1 cellular context compared by ENCODE assay signal in genomic region chr13:112738606-112739005, GRCh38.
TF ChIP-seq lines count a peak whose summit lies in the region.

No MANE protein-coding gene starts in this region.

TF ChIP-seq in WTC11, 78 proteins besides CTCF, POLR2A, EP300 and RAD21 (continued from another document):
- TF ChIP-seq, protein P1, sequence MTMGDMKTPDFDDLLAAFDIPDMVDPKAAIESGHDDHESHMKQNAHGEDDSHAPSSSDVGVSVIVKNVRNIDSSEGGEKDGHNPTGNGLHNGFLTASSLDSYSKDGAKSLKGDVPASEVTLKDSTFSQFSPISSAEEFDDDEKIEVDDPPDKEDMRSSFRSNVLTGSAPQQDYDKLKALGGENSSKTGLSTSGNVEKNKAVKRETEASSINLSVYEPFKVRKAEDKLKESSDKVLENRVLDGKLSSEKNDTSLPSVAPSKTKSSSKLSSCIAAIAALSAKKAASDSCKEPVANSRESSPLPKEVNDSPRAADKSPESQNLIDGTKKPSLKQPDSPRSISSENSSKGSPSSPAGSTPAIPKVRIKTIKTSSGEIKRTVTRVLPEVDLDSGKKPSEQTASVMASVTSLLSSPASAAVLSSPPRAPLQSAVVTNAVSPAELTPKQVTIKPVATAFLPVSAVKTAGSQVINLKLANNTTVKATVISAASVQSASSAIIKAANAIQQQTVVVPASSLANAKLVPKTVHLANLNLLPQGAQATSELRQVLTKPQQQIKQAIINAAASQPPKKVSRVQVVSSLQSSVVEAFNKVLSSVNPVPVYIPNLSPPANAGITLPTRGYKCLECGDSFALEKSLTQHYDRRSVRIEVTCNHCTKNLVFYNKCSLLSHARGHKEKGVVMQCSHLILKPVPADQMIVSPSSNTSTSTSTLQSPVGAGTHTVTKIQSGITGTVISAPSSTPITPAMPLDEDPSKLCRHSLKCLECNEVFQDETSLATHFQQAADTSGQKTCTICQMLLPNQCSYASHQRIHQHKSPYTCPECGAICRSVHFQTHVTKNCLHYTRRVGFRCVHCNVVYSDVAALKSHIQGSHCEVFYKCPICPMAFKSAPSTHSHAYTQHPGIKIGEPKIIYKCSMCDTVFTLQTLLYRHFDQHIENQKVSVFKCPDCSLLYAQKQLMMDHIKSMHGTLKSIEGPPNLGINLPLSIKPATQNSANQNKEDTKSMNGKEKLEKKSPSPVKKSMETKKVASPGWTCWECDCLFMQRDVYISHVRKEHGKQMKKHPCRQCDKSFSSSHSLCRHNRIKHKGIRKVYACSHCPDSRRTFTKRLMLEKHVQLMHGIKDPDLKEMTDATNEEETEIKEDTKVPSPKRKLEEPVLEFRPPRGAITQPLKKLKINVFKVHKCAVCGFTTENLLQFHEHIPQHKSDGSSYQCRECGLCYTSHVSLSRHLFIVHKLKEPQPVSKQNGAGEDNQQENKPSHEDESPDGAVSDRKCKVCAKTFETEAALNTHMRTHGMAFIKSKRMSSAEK (CRISPR knock-in tag; IDR thresholded peaks at IDR 0.05; ENCODE audit: borderline replicate concordance): no peak
- TF ChIP-seq ETV6 (CRISPR knock-in tag; IDR thresholded peaks at IDR 0.05): no peak
- TF ChIP-seq, protein P2, sequence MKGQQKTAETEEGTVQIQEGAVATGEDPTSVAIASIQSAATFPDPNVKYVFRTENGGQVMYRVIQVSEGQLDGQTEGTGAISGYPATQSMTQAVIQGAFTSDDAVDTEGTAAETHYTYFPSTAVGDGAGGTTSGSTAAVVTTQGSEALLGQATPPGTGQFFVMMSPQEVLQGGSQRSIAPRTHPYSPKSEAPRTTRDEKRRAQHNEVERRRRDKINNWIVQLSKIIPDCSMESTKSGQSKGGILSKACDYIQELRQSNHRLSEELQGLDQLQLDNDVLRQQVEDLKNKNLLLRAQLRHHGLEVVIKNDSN (CRISPR knock-in tag; IDR thresholded peaks at IDR 0.05): no peak
- no peak for TF ChIP-seq ZNF396 (CRISPR knock-in tag; IDR thresholded peaks at IDR 0.05; ENCODE audit: borderline replicate concordance)
- no peak for TF ChIP-seq JAZF1 (CRISPR knock-in tag; IDR thresholded peaks at IDR 0.05)
- TF ChIP-seq ZSCAN18 (CRISPR knock-in tag; IDR thresholded peaks at IDR 0.05): no peak
TF ChIP-seq in WTC11: peak in this region for 0.
